ENCODE assay signal across 8 cellular contexts in the genomic region with DNA sequence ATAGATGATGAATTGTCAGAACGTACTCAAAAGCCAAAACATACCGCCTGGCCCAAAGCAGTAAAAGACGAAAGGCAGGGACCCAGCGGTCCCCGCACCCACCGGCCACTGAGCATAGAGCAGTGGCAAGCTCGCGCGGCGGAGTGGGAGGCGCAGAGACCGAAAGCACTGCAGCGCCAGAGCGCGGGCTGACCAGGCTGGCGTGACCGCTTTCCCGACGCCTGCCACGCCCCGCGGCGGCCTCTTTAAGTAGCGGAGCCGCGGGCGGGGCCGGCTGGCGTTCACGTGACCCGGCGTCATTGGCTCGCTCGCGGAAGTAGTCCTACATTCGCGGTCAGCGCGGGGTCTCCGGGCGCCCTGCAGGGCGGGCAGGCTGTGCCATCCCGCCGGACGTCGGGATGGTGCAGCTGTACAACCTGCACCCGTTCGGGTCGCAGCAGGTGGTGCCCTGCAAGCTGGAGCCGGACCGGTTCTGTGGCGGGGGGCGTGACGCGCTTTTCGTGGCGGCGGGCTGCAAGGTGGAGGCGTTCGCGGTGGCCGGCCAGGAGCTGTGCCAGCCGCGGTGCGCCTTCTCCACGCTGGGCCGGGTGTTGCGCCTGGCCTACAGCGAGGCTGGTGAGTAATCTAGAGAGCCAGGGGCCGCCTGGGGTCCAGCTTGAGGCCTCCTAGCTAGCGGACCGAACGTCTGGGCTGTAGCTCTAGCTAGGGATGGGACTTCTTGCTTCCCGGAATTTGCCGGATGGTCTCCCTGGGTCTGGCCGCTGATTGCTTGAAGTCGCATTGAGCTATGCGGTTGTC. TPM values are rescaled to one million over a fixed set of nuclear protein-coding genes. Genes with fewer than 3 reads are reported as not detected.
A peak's percentile ranks its signal among the peaks of the same experiment; 100 is the strongest.
DNase-seq lines count a peak whose midpoint lies in the region; ATAC-seq, FAIRE-seq and TF ChIP-seq lines count a peak whose summit lies in the region.

A gene with protein sequence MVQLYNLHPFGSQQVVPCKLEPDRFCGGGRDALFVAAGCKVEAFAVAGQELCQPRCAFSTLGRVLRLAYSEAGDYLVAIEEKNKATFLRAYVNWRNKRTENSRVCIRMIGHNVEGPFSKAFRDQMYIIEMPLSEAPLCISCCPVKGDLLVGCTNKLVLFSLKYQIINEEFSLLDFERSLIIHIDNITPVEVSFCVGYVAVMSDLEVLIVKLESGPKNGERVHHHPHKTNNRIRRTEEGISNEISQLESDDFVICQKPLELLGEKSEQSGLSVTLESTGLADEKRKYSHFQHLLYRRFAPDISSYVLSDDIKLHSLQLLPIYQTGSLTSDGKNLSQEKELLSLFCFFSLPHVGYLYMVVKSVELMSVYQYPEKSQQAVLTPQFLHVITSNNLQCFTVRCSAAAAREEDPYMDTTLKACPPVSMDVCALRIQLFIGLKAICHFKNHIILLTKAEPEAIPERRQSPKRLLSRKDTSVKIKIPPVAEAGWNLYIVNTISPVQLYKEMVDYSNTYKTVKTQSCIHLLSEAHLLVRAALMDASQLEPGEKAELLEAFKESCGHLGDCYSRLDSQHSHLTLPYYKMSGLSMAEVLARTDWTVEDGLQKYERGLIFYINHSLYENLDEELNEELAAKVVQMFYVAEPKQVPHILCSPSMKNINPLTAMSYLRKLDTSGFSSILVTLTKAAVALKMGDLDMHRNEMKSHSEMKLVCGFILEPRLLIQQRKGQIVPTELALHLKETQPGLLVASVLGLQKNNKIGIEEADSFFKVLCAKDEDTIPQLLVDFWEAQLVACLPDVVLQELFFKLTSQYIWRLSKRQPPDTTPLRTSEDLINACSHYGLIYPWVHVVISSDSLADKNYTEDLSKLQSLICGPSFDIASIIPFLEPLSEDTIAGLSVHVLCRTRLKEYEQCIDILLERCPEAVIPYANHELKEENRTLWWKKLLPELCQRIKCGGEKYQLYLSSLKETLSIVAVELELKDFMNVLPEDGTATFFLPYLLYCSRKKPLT (plus strand): TSS at position 313 of the 798 bp plus-strand sequence. CDS start 86 bp downstream, at position 399.

- no peak for FAIRE-seq in frontal cortex (lab: Jason Lieb, UNC)

- peak; percentile 96 for ATAC-seq in HG02571 (IDR thresholded peaks at IDR 0.05; ENCODE audit: unreplicated experiment)

- H3K27ac ChIP-seq in neutrophil: peak within 1 kb of the TSS; percentile 74
- peak within 1 kb of the TSS; percentile 87 for H3K27ac ChIP-seq in substantia nigra (ENCODE audit: low read depth, low read length, poor library complexity, severe bottlenecking)

- peaks cover 29 to 35% of the 10 kb centered on the region in 2 experiments for H3K4me1 ChIP-seq in neutrophil (ENCODE audit: control insufficient read depth in 1 of 2, insufficient read depth in 1 of 2, low read depth in 1 of 2, low read length in 1 of 2)

- H3K9me3 ChIP-seq in neutrophil: no peaks in the 10 kb centered on the region

- H3K4me3 ChIP-seq in GM08714 (ENCODE audit: low read length): peak within 1 kb of the TSS; percentile 87
- H3K4me3 ChIP-seq in neutrophil (ENCODE audit: low read depth in 1 of 2, low read length in 1 of 2): peak within 1 kb of the TSS; percentile 65 to 96

- in situ Hi-C loops in SK-MEL-5 (cut with HindIII; ENCODE audit: low pct_unique_long_range_greater_than_20kb, low sequenced_read_pairs): no loop called here

- TF ChIP-seq CTCF in neutrophil (IDR thresholded peaks at IDR 0.05): peak; percentile 66

- H3K27me3 ChIP-seq in neutrophil: peaks cover 15% of the 10 kb centered on the region

- DNase-seq in NAMALWA (ENCODE audit: low spot score): peak; percentile 94
- peak; percentile 88 for DNase-seq in SK-MEL-5 (ENCODE audit: low read depth, low spot score)
- DNase-seq in activated naive CD4-positive, alpha-beta T cell treated with Interleukin-2 at 50 U/mL for 16 hours: peak; percentile 83
- peak; percentile 92 to 94 for DNase-seq in frontal cortex (ENCODE audit: low spot score in 2 of 2)
- peak; percentile 62 to 95 (median 87) for DNase-seq in substantia nigra (lab: John Stamatoyannopoulos, UW)

- H3K36me3 ChIP-seq in neutrophil: no peaks in the 10 kb centered on the region

RNA-seq across cellular contexts. Expression of the gene that starts here (rescaled TPM):
- total RNA-seq in SK-MEL-5 (2014; rRNA removed; shearing (Covaris generic)): 33.9 and 35.3 TPM in 2 replicates
- 27.2 and 37.9 TPM in 2 replicates for polyA plus RNA-seq in SK-MEL-5 (2015; cell fraction: cytosol; rRNA removed)
- 38.9 and 39.9 TPM in 2 replicates for polyA plus RNA-seq in SK-MEL-5 (2015; cell fraction: nucleus; rRNA removed)
- 22.0 TPM for total RNA-seq in frontal cortex

Comparison
In these comparisons a context has a peak if more than half of its experiments do, and no peak if none do; other contexts are left out.
1. Peak in every context shown above with its lines: DNase-seq, ATAC-seq, H3K4me3 ChIP-seq and H3K27ac ChIP-seq.